Comparison of ENCODE assay signal across 8 cellular contexts in genomic region chr2:45009303-45009927, GRCh38. TPM values are rescaled to one million over a fixed set of nuclear protein-coding genes. Genes with fewer than 3 reads are reported as not detected.
DNase-seq lines count a peak whose midpoint lies in the region; ATAC-seq and TF ChIP-seq lines count a peak whose summit lies in the region.

SIX2 (minus strand) TSS chr2:45009452; CDS start chr2:45009110, 342 bp downstream.

- no peak within 1 kb of the TSS for H3K27ac ChIP-seq in H9 (ENCODE audit: insufficient read length, low read depth, low read length)

- no peaks in the 10 kb centered on the region; the same call in 1 of the 2 replicates for H3K4me1 ChIP-seq in H9 (ENCODE audit: insufficient read depth, low read length)

- no peak within 1 kb of the TSS for H2BK15ac ChIP-seq in H9 (ENCODE audit: low read depth, low read length)

- no peak within 1 kb of the TSS for H3K18ac ChIP-seq in H9 (ENCODE audit: insufficient read length, low read depth, low read length)

- H2AFZ ChIP-seq in H9 (ENCODE audit: low read length): no peak within 1 kb of the TSS

- H3K4me1 Mint-ChIP-seq in H9 (peaks cover 11 to 51% of the 10 kb centered on the region in 2 experiments), brain (peaks cover 52% of the 10 kb centered on the region)

- ATAC-seq in GM18870 (IDR thresholded peaks at IDR 0.05; ENCODE audit: unreplicated experiment) (no peak), HG02852 (IDR thresholded peaks at IDR 0.05; ENCODE audit: unreplicated experiment) (no peak)

- H2BK12ac ChIP-seq in H9 (ENCODE audit: insufficient read length, low read depth, low read length): no peak within 1 kb of the TSS

- H4K8ac ChIP-seq in H9 (replicated peaks; ENCODE audit: insufficient read length, low read depth, low read length): no peak within 1 kb of the TSS

- H3K27me3 ChIP-seq in H9 (ENCODE audit: insufficient read depth, low read length): peaks cover 79% of the 10 kb centered on the region

- WGBS in H9 (ENCODE audit: extremely low coverage, insufficient read length, low lambda C conversion rate): no CpG with 5 or more reads among the region's 61 CpGs

- H2BK120ac ChIP-seq in H9 (ENCODE audit: low read depth, low read length, poor library complexity, severe bottlenecking): no peak within 1 kb of the TSS

- H4K20me1 ChIP-seq in H9 (ENCODE audit: control insufficient read depth, insufficient read depth, insufficient read length): no peaks in the 10 kb centered on the region

- TF ChIP-seq CTCF in H9 (conservative IDR thresholded peaks at IDR 0.05): no peak
- TF ChIP-seq CTCF in brain (conservative IDR thresholded peaks at IDR 0.05): no peak

- H3K23me2 ChIP-seq in H9 (ENCODE audit: insufficient read length, low read depth, low read length, poor library complexity, severe bottlenecking): peaks cover 28% of the 10 kb centered on the region

- peak within 1 kb of the TSS; percentile 57 to 83 for H3K4me3 Mint-ChIP-seq in H9
- H3K4me3 Mint-ChIP-seq in brain: peak within 1 kb of the TSS; percentile 80 to 91 (median 83)

- no peak within 1 kb of the TSS for H3K56ac ChIP-seq in H9 (ENCODE audit: insufficient read length, low read depth, low read length)

- H3K14ac ChIP-seq in H9 (ENCODE audit: insufficient read depth, low read length): no peak within 1 kb of the TSS; the same call in 1 of the 2 replicates

- no peak within 1 kb of the TSS for H2AK5ac ChIP-seq in H9 (ENCODE audit: insufficient read length, low read length)

- no peak within 1 kb of the TSS for H4K5ac ChIP-seq in H9 (ENCODE audit: insufficient read length, low read depth, low read length)

- no peak within 1 kb of the TSS for H4K91ac ChIP-seq in H9 (ENCODE audit: insufficient read length, low read depth, low read length)

- H3K27ac Mint-ChIP-seq in H9: no peak within 1 kb of the TSS
- H3K27ac Mint-ChIP-seq in brain: peak within 1 kb of the TSS in 3 of 5 experiments; percentile 30 to 64 (median 55)

- H3K9ac ChIP-seq in H9 (ENCODE audit: extremely low read depth, insufficient read length, low read length): no peak within 1 kb of the TSS

- no peak within 1 kb of the TSS for H2BK5ac ChIP-seq in H9 (ENCODE audit: insufficient read length, low read length)

- no peak within 1 kb of the TSS for H2BK20ac ChIP-seq in H9 (ENCODE audit: low read depth, low read length, poor library complexity, severe bottlenecking)

- H3K79me2 ChIP-seq in H9 (ENCODE audit: insufficient read depth, low read length): no peaks in the 10 kb centered on the region

- H3K4me2 ChIP-seq in H9 (ENCODE audit: insufficient read depth, insufficient read length, low read length): peak within 1 kb of the TSS; percentile 62

- H3K27me3 Mint-ChIP-seq in H9 (ENCODE audit: low read depth): peaks cover 93% of the 10 kb centered on the region
- peaks cover 95% of the 10 kb centered on the region for H3K27me3 Mint-ChIP-seq in brain

- no peak within 1 kb of the TSS for H3T11ph ChIP-seq in H9 (ENCODE audit: low read length)

- H3K79me1 ChIP-seq in H9 (ENCODE audit: insufficient read depth, low read depth, low read length, poor library complexity, severe bottlenecking): no peaks in the 10 kb centered on the region

- DNase-seq in AG20443 (ENCODE audit: low spot score) (peak; percentile 97), H9 (peak; percentile 98), NCI-H446 treated with DMSO at 0.1 percent for 48 hours (lab: John Stamatoyannopoulos, UW) (peak; percentile 95), iPS DF 4.7 (ENCODE audit: extremely low read depth, low spot score) (peak; percentile 91), retina (peak; percentile 94)

- no peaks in the 10 kb centered on the region for H3K9me3 ChIP-seq in H9 (ENCODE audit: control insufficient read depth, low read depth, low read length)

- H3K9me3 Mint-ChIP-seq in H9 (peaks cover 0 to 3% of the 10 kb centered on the region in 2 experiments; a peak in 3 of 5 replicates), brain (peaks cover 3 to 19% (median 7%) of the 10 kb centered on the region in 5 experiments)

- no peak within 1 kb of the TSS for H3K4ac ChIP-seq in H9 (ENCODE audit: low read depth, low read length)

- H3K36me3 Mint-ChIP-seq in H9 (ENCODE audit: insufficient read depth in 1 of 3, low read depth in 3 of 3) (no peaks in the 10 kb centered on the region; a peak in 3 of 7 replicates), brain (peaks cover 10% of the 10 kb centered on the region)

- no peak within 1 kb of the TSS for H3K23ac ChIP-seq in H9 (ENCODE audit: insufficient read length, low read depth, low read length)

RNA-seq across cellular contexts. Expression of gene SIX2, which starts in this region (rescaled TPM):
- total RNA-seq in H9 (2021): 0.15 TPM in 1 of 2 replicates, not detected in the other
- polyA plus RNA-seq in brain (ENCODE audit: insufficient read depth, low read depth, low replicate concordance): 18.6 TPM

Comparison
In these comparisons a context has a peak if more than half of its experiments do, and no peak if none do; other contexts are left out.
1. Peak in DNase-seq and H3K4me2 ChIP-seq in H9; RNA of the gene not detected or under 1 TPM.
2. H3K27ac Mint-ChIP-seq: peak in brain (3 of 5); none in H9 (0 of 3).
3. Peak in every context shown above with its lines, with median percentiles within 50 percentile points of each other: DNase-seq.